Comparison of ENCODE assay signal across 18 cellular contexts in the genomic region with DNA sequence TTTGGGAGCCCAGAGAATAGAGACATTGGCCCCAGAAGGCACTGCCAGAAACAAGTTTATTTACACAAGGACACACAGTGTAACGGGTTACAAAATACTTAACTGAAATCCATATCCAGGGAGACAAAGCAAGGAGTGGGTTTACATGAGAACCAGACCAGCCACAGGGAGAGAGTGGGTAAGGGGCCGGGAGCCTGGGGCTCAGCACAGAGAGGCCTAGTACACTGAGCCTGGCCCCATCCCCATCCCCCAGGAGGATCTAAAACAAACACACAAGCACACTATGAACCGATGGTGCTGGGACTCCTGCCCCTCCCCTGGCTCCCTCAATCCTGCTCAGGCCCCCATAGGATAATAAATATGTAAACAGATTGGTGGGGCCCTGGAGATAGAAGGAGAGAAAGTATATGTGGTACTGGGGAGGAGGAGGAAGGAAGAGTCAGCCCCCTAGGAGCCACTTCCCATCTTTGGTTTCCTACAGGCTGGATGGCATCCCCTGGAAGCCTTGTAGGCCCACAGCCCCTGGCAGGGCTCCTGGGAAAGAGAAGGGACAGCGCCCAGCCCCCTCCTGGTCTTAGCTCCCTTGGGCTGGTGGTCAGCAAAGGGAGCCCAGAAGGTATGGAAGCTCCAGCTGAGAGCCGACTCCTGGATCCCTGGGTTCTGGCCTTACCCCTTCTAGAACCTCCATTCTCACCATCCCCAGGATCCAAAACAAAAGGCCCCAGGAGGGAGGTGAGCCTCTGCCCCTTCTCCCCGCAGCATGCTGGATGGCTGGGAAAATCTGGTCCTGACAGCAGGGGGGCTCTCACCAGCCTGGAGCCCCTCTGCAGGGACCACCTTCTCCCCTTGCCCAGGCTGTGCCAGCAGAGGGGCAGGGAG. TPM values are rescaled to one million over a fixed set of nuclear protein-coding genes. Genes with fewer than 3 reads are reported as not detected.
DNase-seq lines count a peak whose midpoint lies in the region; ATAC-seq and TF ChIP-seq lines count a peak whose summit lies in the region.
"Had no signal": no experiment of that assay in that cellular context is flagged by ENCODE, and none has a peak within 500 bp of the region (broad histone marks: within the 10 kb centered on the region; RNA-seq: fewer than 3 reads in every experiment).

No MANE protein-coding gene starts in this region.

- no peaks in the 10 kb centered on the region for H3K9me3 ChIP-seq in CD4-positive, alpha-beta memory T cell (ENCODE audit: control insufficient read depth in 1 of 2, low read length in 2 of 2)
- H3K9me3 ChIP-seq in endocrine pancreas (ENCODE audit: control insufficient read depth, low read length), result no peaks in the 10 kb centered on the region
- H3K9me3 ChIP-seq: SJCRH30 had no signal

- peaks cover 0 to 2% (median 0%) of the 10 kb centered on the region in 8 donors for H3K9me3 Mint-ChIP-seq in CD4-positive, alpha-beta memory T cell
- H3K9me3 Mint-ChIP-seq in progenitor cell of endocrine pancreas (ENCODE audit: low read depth), result no peaks in the 10 kb centered on the region
- H3K9me3 Mint-ChIP-seq: naive thymus-derived CD4-positive, alpha-beta T cell had no signal

- no peak for TF ChIP-seq CTCF in progenitor cell of endocrine pancreas (IDR thresholded peaks at IDR 0.05; ENCODE audit: unreplicated experiment)

- no peak for DNase-seq in CD4-positive, alpha-beta memory T cell
- peak; percentile 29 for DNase-seq in HuH-7 (ENCODE audit: low spot score)
- no peak for DNase-seq in progenitor cell of endocrine pancreas (ENCODE audit: low spot score, unreplicated experiment)
- DNase-seq in DMS153 (lab: John Stamatoyannopoulos, UW), result no peak
- no peak for DNase-seq in 8988T
- DNase-seq: amniotic stem cell; GDM1; hippocampal formation; left colon; naive thymus-derived CD4-positive, alpha-beta T cell; NCI-H2081 treated with DMSO at 0.1 percent for 48 hours; retina; SJCRH30; stimulated activated CD4-positive, alpha-beta T cell treated with anti-CD3 and anti-CD28 coated beads, Interleukin-2, amount 100 ng/mL, for 24 hours; stimulated activated CD8-positive, alpha-beta memory T cell treated with anti-CD3 and anti-CD28 coated beads, Interleukin-4, amount 100 ng/mL, for 48 hours had no signal

- H3K4me3 ChIP-seq in CD4-positive, alpha-beta memory T cell (ENCODE audit: low read length in 2 of 2), result no peak overlapping the region
- no peak overlapping the region for H3K4me3 ChIP-seq in endocrine pancreas (ENCODE audit: control insufficient read depth, insufficient read depth, low read length)
- H3K4me3 ChIP-seq: SJCRH30 had no signal

- peaks cover 1 to 8% (median 5%) of the 10 kb centered on the region in 4 donors for H3K4me1 Mint-ChIP-seq in CD4-positive, alpha-beta memory T cell
- H3K4me1 Mint-ChIP-seq in progenitor cell of endocrine pancreas (ENCODE audit: low read depth), result peaks cover 6% of the 10 kb centered on the region

- no peak overlapping the region for H3K27ac ChIP-seq in CD4-positive, alpha-beta memory T cell (ENCODE audit: low read depth, low read length)
- H3K27ac ChIP-seq: SJCRH30 had no signal

- H3K9ac ChIP-seq in endocrine pancreas (ENCODE audit: control insufficient read depth, insufficient read depth, low read length), result peak overlapping the region; percentile 51

- intact Hi-C loops in CD4-positive, alpha-beta memory T cell (cut with micrococcal nuclease), result no loop called here

- POLR2A ChIA-PET in CD4-positive, alpha-beta memory T cell (lab: Charles Lee; ENCODE audit: partially characterized antibody), result no interaction called here

- ATAC-seq in HG03095 (IDR thresholded peaks at IDR 0.05; ENCODE audit: unreplicated experiment) (no peak), HG03342 (IDR thresholded peaks at IDR 0.05; ENCODE audit: unreplicated experiment) (no peak)
- ATAC-seq: left colon had no signal

- peak overlapping the region in 4 of 7 donors; percentile 24 to 72 (median 43) for H3K27ac Mint-ChIP-seq in CD4-positive, alpha-beta memory T cell
- peak overlapping the region; percentile 46 for H3K27ac Mint-ChIP-seq in progenitor cell of endocrine pancreas

- CTCF ChIA-PET in CD4-positive, alpha-beta memory T cell (lab: Charles Lee; ENCODE audit: partially characterized antibody), result no interaction called here

- H3K27me3 Mint-ChIP-seq in CD4-positive, alpha-beta memory T cell, result no peaks in the 10 kb centered on the region
- H3K27me3 Mint-ChIP-seq in progenitor cell of endocrine pancreas, result no peaks in the 10 kb centered on the region
- H3K27me3 Mint-ChIP-seq: naive thymus-derived CD4-positive, alpha-beta T cell had no signal

- H3K4me3 Mint-ChIP-seq in CD4-positive, alpha-beta memory T cell, result no peak overlapping the region
- H3K4me3 Mint-ChIP-seq in progenitor cell of endocrine pancreas (ENCODE audit: low read depth), result no peak overlapping the region
- H3K4me3 Mint-ChIP-seq: naive thymus-derived CD4-positive, alpha-beta T cell had no signal

- H3K36me3 Mint-ChIP-seq in CD4-positive, alpha-beta memory T cell, result peaks cover 6 to 37% of the 10 kb centered on the region in 2 donors
- peaks cover 6% of the 10 kb centered on the region for H3K36me3 Mint-ChIP-seq in progenitor cell of endocrine pancreas (ENCODE audit: insufficient read depth)

- peaks cover 17% of the 10 kb centered on the region for H3K36me3 ChIP-seq in CD4-positive, alpha-beta memory T cell (ENCODE audit: insufficient read depth, low read length)
- peaks cover 3% of the 10 kb centered on the region for H3K36me3 ChIP-seq in endocrine pancreas (ENCODE audit: control insufficient read depth, insufficient read depth, low read length)

- no peaks in the 10 kb centered on the region for H3K27me3 ChIP-seq in CD4-positive, alpha-beta memory T cell (ENCODE audit: insufficient read depth, low read length)
- H3K27me3 ChIP-seq in endocrine pancreas (ENCODE audit: control insufficient read depth, insufficient read depth, low read length), result no peaks in the 10 kb centered on the region
- H3K27me3 ChIP-seq: SJCRH30 had no signal

- H3K4me1 ChIP-seq in CD4-positive, alpha-beta memory T cell (ENCODE audit: insufficient read depth, low read length), result peaks cover 2% of the 10 kb centered on the region
- no peaks in the 10 kb centered on the region for H3K4me1 ChIP-seq in endocrine pancreas (ENCODE audit: control insufficient read depth, insufficient read depth, low read length)

RNA-seq across cellular contexts. Expression of a gene that starts 6.4 kb away (rescaled TPM):
- total RNA-seq in CD4-positive, alpha-beta memory T cell, result 10 to 100 TPM; 10.6 to 11.8 TPM
- 10 to 100 TPM; 15.6 to 17.9 TPM for polyA plus RNA-seq in CD4-positive, alpha-beta memory T cell
- 57.3 and 58.7 TPM in 2 replicates for total RNA-seq in progenitor cell of endocrine pancreas

RNA-seq across cellular contexts. Expression of a gene that starts 10.5 kb away (rescaled TPM):
- total RNA-seq in CD4-positive, alpha-beta memory T cell, result 10 to 100 TPM; 35.3 to 37.4 TPM
- polyA plus RNA-seq in CD4-positive, alpha-beta memory T cell, result 10 to 100 TPM; 55.6 to 74.0 TPM
- total RNA-seq in progenitor cell of endocrine pancreas, result 54.1 and 55.4 TPM in 2 replicates

RNA-seq across cellular contexts. Expression of a gene that starts 46.5 kb away (rescaled TPM):
- total RNA-seq in CD4-positive, alpha-beta memory T cell, result 10 to 100 TPM; 71.4 to 74.2 TPM
- 10 to 100 TPM; 12.8 to 34.2 TPM for polyA plus RNA-seq in CD4-positive, alpha-beta memory T cell
- 39.0 and 41.3 TPM in 2 replicates for total RNA-seq in progenitor cell of endocrine pancreas
